10 cellular contexts compared by ENCODE assay signal in genomic region chr5:123157797-123158528, GRCh38.
A peak's percentile ranks its signal among the peaks of the same experiment; 100 is the strongest.
DNase-seq lines count a peak whose midpoint lies in the region; ATAC-seq and TF ChIP-seq lines count a peak whose summit lies in the region.
"Had no signal": no experiment of that assay in that cellular context is flagged by ENCODE, and none has a peak within 500 bp of the region (broad histone marks: within the 10 kb centered on the region; RNA-seq: fewer than 3 reads in every experiment).

No MANE protein-coding gene starts in this region.

- H3K4me3 ChIP-seq in MG63, result peak overlapping the region; percentile 5
- H3K4me3 ChIP-seq in epithelial cell of esophagus (ENCODE audit: low read length), result no peak overlapping the region
- H3K4me3 ChIP-seq in sigmoid colon, result peak overlapping the region in 1 of 4 donors; percentile 4

- ATAC-seq in GM18868 (IDR thresholded peaks at IDR 0.05; ENCODE audit: unreplicated experiment), result peak; percentile 70

- H3K27me3 ChIP-seq in MG63 (no peaks in the 10 kb centered on the region), sigmoid colon (no peaks in the 10 kb centered on the region)

- intact Hi-C loops in sigmoid colon (cut with DNase I), result loop anchor here (5.0 kb wide), 3 partner anchors 66 to 204 kb away; partner anchors contain the start of gene PPIC

- H3K9me3 ChIP-seq in MG63 (no peaks in the 10 kb centered on the region), sigmoid colon (no peaks in the 10 kb centered on the region)

- TF ChIP-seq EP300 in sigmoid colon (IDR thresholded peaks at IDR 0.05), result no peak

- H3K36me3 ChIP-seq in MG63 (no peaks in the 10 kb centered on the region), sigmoid colon (no peaks in the 10 kb centered on the region)

- WGBS in sigmoid colon, 2 donors, result 57 to 61% methylated on average over 11 of the region's 11 CpGs

- H3K27ac ChIP-seq in sigmoid colon, result peak overlapping the region; percentile 16 to 84 (median 80)

- no peak for TF ChIP-seq POLR2A in sigmoid colon (IDR thresholded peaks at IDR 0.05)

- H3K4me1 ChIP-seq in sigmoid colon, result peaks cover 3 to 51% (median 43%) of the 10 kb centered on the region in 4 donors

- DNase-seq in MG63 (peak; percentile 46), epithelial cell of esophagus (ENCODE audit: low read depth) (peak; percentile 59), sigmoid colon (no peak), NCI-H1930 (lab: John Stamatoyannopoulos, UW) (no peak), iPS-NIHi7 (ENCODE audit: extremely low spot score) (no peak), NAMALWA (ENCODE audit: low spot score) (no peak)
- DNase-seq in stimulated activated naive CD4-positive, alpha-beta T cell treated with Interleukin-2 at 50 U/mL for 16 hours (lab: John Stamatoyannopoulos, UW), result no peak
- DNase-seq: activated CD4-positive, CD25-positive, alpha-beta regulatory T cell; NCI-H2171 treated with DMSO at 0.1 percent for 48 hours had no signal

- no peak for TF ChIP-seq CTCF in epithelial cell of esophagus (IDR thresholded peaks at IDR 0.05; ENCODE audit: insufficient read depth, low read depth, low read length, missing control alignments)
- no peak for TF ChIP-seq CTCF in sigmoid colon (IDR thresholded peaks at IDR 0.05)

Comparison
In these comparisons a context has a peak if more than half of its experiments do, and no peak if none do; other contexts are left out.
1. DNase-seq: peak in MG63 (single experiment) and epithelial cell of esophagus (single experiment); none in sigmoid colon (single experiment), NCI-H1930 (0 of 2), stimulated activated naive CD4-positive, alpha-beta T cell treated with Interleukin-2 at 50 U/mL for 16 hours (single experiment), iPS-NIHi7 (single experiment) and NAMALWA (single experiment).